In genomic region chr12:12202747-12203146, GRCh38 we compare ENCODE assay signal across 22 cellular contexts.
"Had no signal": no experiment of that assay in that cellular context is flagged by ENCODE, and none has a peak within 500 bp of the region (broad histone marks: within the 10 kb centered on the region; RNA-seq: fewer than 3 reads in every experiment).

No MANE protein-coding gene starts in this region.

- H3K27me3 ChIP-seq: adrenal gland, brain microvascular endothelial cell, ovary, thyroid gland, vagina had no signal

- H3K36me3 ChIP-seq: adrenal gland, brain microvascular endothelial cell, ovary, vagina had no signal

- ATAC-seq: esophagus mucosa; left colon; mucosa of descending colon; natural killer cell treated with Interleukin-12 subunit alpha and Interleukin-12 subunit beta and Interleukin-15 and Interleukin-18, amount 100 ng/mL, for 72 hours had no signal

- H3K9me3 Mint-ChIP-seq: activated CD4-positive, alpha-beta T cell treated with anti-CD3 and anti-CD28 coated beads, Interleukin-2, amount 10 ng/mL, durations not matched to agents 7 days and 5 days; activated naive CD4-positive, alpha-beta T cell treated with anti-CD3 and anti-CD28 coated beads, Interleukin-2, amount 10 ng/mL, durations not matched to agents 7 days and 5 days had no signal

- H3K9me3 ChIP-seq: adrenal gland, ovary, thyroid gland, vagina had no signal

- H3K4me1 ChIP-seq: vagina had no signal

- H3K4me1 Mint-ChIP-seq: activated B cell treated with CpG ODN at 0.5 μM for 24 hours; activated CD4-positive, alpha-beta T cell treated with anti-CD3 and anti-CD28 coated beads, Interleukin-2, amount 10 ng/mL, durations not matched to agents 7 days and 5 days; activated naive CD4-positive, alpha-beta T cell treated with anti-CD3 and anti-CD28 coated beads, Interleukin-2, amount 10 ng/mL, durations not matched to agents 7 days and 5 days had no signal

- H3K4me3 ChIP-seq: adrenal gland, mucosa of descending colon, ovary, skin epidermis, thyroid gland, vagina had no signal

- DNase-seq: activated B cell treated with CpG ODN at 0.5 μM for 24 hours; activated CD4-positive, alpha-beta T cell treated with anti-CD3 and anti-CD28 coated beads, Interleukin-2, amount 10 ng/mL, durations not matched to agents 7 days and 5 days; activated CD8-positive, alpha-beta memory T cell treated with anti-CD3 and anti-CD28 coated beads for 24 hours; activated naive CD4-positive, alpha-beta T cell treated with anti-CD3 and anti-CD28 coated beads, Interleukin-2, amount 10 ng/mL, durations not matched to agents 7 days and 5 days; activated T-cell treated with anti-CD3 and anti-CD28 coated beads for 4 hours; adrenal gland; brain microvascular endothelial cell; cerebellar nuclear complex; dermis blood vessel endothelial cell; foreskin fibroblast; head of caudate nucleus; left colon; mucosa of descending colon; ovary; retina; thyroid gland had no signal

- H3K27ac ChIP-seq: adrenal gland, brain microvascular endothelial cell, ovary, skin epidermis, thyroid gland, vagina had no signal

- H3K4me3 Mint-ChIP-seq: activated B cell treated with CpG ODN at 0.5 μM for 24 hours; activated CD4-positive, alpha-beta T cell treated with anti-CD3 and anti-CD28 coated beads, Interleukin-2, amount 10 ng/mL, durations not matched to agents 7 days and 5 days; activated naive CD4-positive, alpha-beta T cell treated with anti-CD3 and anti-CD28 coated beads, Interleukin-2, amount 10 ng/mL, durations not matched to agents 7 days and 5 days; natural killer cell treated with Interleukin-12 subunit alpha and Interleukin-12 subunit beta and Interleukin-15 and Interleukin-18, amount 100 ng/mL, for 72 hours; T-helper 1 cell treated with Interleukin-12 subunit alpha and Interleukin-12 subunit beta and Interleukin-4 antibody, amounts not matched to agents 30 μg/mL and 1 μg/mL, for 36 hours had no signal

- H3K27ac Mint-ChIP-seq: activated B cell treated with CpG ODN at 0.5 μM for 24 hours; activated CD4-positive, alpha-beta T cell treated with anti-CD3 and anti-CD28 coated beads, Interleukin-2, amount 10 ng/mL, durations not matched to agents 7 days and 5 days; activated naive CD4-positive, alpha-beta T cell treated with anti-CD3 and anti-CD28 coated beads, Interleukin-2, amount 10 ng/mL, durations not matched to agents 7 days and 5 days; activated T-helper 2 cell treated with anti-CD3 and anti-CD28 coated beads, Interferon-gamma antibody, Interleukin-2, Interleukin-4, amounts not matched to agents 10 μg/mL and 5 μg/mL and 100 μg/mL, durations not matched to agents 14 hours and 24 hours and 36 hours; natural killer cell treated with Interleukin-12 subunit alpha and Interleukin-12 subunit beta and Interleukin-15 and Interleukin-18, amount 100 ng/mL, for 72 hours; T-helper 1 cell treated with Interleukin-12 subunit alpha and Interleukin-12 subunit beta and Interleukin-4 antibody, amounts not matched to agents 30 μg/mL and 1 μg/mL, for 36 hours had no signal
